2 cellular contexts compared by ENCODE assay signal in the genomic region with DNA sequence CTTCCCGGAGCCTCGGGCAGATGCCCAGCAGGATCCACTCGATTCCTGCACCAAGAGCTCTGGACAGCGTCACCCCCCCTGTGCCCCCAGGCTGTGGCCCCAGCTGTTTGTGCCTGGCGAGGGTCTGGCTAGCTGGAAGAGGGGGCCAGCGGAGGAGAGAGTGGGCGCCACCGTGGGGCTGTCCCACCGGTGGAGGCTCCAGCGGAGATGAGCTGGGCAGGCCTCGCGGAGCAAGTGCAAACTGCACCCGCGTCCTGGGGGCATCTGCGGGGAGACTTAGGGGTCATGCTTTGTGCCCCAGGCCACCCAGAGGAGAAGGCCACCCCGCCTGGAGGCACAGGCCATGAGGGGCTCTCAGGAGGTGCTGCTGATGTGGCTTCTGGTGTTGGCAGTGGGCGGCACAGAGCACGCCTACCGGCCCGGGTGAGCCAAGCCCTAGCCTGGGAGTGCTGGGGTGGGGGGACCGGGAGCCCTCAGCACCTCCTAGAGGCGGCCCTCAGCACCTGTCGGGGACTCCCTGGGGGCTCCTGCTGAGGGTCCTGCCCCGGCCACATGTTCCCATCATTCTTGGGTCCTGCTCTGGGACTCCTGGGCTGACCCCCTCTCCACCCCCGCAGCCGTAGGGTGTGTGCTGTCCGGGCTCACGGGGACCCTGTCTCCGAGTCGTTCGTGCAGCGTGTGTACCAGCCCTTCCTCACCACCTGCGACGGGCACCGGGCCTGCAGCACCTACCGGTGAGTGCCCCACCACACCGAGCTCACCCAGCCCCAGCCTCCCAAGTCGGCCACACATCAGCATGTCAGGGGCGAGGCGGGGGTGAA.
TF ChIP-seq lines count a peak whose summit lies in the region.

No MANE protein-coding gene starts in this region.

TF ChIP-seq in endothelial cell of umbilical vein, 7 proteins besides CTCF, POLR2A, EP300 and RAD21:
- TF ChIP-seq GATA2 (IDR thresholded peaks at IDR 0.05; ENCODE audit: insufficient read depth, insufficient read length, low read depth, low read length) (no peak), FOS (IDR thresholded peaks at IDR 0.05; ENCODE audit: borderline replicate concordance, insufficient read depth, low read length) (no peak), POLR2AphosphoS5 (IDR thresholded peaks at IDR 0.05; ENCODE audit: insufficient read depth, low read depth, low read length) (peak; percentile 82), EZH2 (IDR thresholded peaks at IDR 0.05; ENCODE audit: borderline replicate concordance, low read depth, low read length, severe bottlenecking) (no peak), JUN (IDR thresholded peaks at IDR 0.05; ENCODE audit: borderline replicate concordance, insufficient read depth, insufficient read length, low read depth) (no peak), MYC (IDR thresholded peaks at IDR 0.05; ENCODE audit: low read depth, low read length) (no peak)
- TF ChIP-seq, protein P1, sequence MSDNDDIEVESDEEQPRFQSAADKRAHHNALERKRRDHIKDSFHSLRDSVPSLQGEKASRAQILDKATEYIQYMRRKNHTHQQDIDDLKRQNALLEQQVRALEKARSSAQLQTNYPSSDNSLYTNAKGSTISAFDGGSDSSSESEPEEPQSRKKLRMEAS (IDR thresholded peaks at IDR 0.05; ENCODE audit: insufficient read depth, insufficient read length), result no peak

TF ChIP-seq in SK-N-SH treated with all-trans-retinoic acid at 6 μM for 48 hours, 23 proteins besides CTCF, POLR2A, EP300 and RAD21:
- TF ChIP-seq OSR1 (CRISPR knock-in tag; IDR thresholded peaks at IDR 0.05) (no peak), RARB (CRISPR knock-in tag; IDR thresholded peaks at IDR 0.05) (no peak), SNAI2 (CRISPR knock-in tag; IDR thresholded peaks at IDR 0.05) (no peak), ZNF70 (CRISPR knock-in tag; IDR thresholded peaks at IDR 0.05) (no peak), CSDC2 (CRISPR knock-in tag; IDR thresholded peaks at IDR 0.05) (no peak), ZFP30 (CRISPR knock-in tag; IDR thresholded peaks at IDR 0.05) (no peak)
- TF ChIP-seq, protein P2, sequence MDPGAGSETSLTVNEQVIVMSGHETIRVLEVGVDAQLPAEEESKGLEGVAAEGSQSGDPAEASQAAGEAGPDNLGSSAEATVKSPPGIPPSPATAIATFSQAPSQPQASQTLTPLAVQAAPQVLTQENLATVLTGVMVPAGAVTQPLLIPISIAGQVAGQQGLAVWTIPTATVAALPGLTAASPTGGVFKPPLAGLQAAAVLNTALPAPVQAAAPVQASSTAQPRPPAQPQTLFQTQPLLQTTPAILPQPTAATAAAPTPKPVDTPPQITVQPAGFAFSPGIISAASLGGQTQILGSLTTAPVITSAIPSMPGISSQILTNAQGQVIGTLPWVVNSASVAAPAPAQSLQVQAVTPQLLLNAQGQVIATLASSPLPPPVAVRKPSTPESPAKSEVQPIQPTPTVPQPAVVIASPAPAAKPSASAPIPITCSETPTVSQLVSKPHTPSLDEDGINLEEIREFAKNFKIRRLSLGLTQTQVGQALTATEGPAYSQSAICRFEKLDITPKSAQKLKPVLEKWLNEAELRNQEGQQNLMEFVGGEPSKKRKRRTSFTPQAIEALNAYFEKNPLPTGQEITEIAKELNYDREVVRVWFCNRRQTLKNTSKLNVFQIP (CRISPR knock-in tag; IDR thresholded peaks at IDR 0.05; ENCODE audit: borderline replicate concordance, low read depth), result no peak
- TF ChIP-seq, protein P3, sequence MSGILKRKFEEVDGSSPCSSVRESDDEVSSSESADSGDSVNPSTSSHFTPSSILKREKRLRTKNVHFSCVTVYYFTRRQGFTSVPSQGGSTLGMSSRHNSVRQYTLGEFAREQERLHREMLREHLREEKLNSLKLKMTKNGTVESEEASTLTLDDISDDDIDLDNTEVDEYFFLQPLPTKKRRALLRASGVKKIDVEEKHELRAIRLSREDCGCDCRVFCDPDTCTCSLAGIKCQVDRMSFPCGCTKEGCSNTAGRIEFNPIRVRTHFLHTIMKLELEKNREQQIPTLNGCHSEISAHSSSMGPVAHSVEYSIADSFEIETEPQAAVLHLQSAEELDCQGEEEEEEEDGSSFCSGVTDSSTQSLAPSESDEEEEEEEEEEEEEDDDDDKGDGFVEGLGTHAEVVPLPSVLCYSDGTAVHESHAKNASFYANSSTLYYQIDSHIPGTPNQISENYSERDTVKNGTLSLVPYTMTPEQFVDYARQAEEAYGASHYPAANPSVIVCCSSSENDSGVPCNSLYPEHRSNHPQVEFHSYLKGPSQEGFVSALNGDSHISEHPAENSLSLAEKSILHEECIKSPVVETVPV (CRISPR knock-in tag; IDR thresholded peaks at IDR 0.05), result no peak
- TF ChIP-seq, protein P4, sequence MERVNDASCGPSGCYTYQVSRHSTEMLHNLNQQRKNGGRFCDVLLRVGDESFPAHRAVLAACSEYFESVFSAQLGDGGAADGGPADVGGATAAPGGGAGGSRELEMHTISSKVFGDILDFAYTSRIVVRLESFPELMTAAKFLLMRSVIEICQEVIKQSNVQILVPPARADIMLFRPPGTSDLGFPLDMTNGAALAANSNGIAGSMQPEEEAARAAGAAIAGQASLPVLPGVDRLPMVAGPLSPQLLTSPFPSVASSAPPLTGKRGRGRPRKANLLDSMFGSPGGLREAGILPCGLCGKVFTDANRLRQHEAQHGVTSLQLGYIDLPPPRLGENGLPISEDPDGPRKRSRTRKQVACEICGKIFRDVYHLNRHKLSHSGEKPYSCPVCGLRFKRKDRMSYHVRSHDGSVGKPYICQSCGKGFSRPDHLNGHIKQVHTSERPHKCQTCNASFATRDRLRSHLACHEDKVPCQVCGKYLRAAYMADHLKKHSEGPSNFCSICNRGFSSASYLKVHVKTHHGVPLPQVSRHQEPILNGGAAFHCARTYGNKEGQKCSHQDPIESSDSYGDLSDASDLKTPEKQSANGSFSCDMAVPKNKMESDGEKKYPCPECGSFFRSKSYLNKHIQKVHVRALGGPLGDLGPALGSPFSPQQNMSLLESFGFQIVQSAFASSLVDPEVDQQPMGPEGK (CRISPR knock-in tag; IDR thresholded peaks at IDR 0.05; ENCODE audit: borderline replicate concordance), result no peak
- TF ChIP-seq, protein P5, sequence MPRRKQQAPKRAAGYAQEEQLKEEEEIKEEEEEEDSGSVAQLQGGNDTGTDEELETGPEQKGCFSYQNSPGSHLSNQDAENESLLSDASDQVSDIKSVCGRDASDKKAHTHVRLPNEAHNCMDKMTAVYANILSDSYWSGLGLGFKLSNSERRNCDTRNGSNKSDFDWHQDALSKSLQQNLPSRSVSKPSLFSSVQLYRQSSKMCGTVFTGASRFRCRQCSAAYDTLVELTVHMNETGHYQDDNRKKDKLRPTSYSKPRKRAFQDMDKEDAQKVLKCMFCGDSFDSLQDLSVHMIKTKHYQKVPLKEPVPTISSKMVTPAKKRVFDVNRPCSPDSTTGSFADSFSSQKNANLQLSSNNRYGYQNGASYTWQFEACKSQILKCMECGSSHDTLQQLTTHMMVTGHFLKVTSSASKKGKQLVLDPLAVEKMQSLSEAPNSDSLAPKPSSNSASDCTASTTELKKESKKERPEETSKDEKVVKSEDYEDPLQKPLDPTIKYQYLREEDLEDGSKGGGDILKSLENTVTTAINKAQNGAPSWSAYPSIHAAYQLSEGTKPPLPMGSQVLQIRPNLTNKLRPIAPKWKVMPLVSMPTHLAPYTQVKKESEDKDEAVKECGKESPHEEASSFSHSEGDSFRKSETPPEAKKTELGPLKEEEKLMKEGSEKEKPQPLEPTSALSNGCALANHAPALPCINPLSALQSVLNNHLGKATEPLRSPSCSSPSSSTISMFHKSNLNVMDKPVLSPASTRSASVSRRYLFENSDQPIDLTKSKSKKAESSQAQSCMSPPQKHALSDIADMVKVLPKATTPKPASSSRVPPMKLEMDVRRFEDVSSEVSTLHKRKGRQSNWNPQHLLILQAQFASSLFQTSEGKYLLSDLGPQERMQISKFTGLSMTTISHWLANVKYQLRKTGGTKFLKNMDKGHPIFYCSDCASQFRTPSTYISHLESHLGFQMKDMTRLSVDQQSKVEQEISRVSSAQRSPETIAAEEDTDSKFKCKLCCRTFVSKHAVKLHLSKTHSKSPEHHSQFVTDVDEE (CRISPR knock-in tag; IDR thresholded peaks at IDR 0.05), result no peak
